In genomic region chr5:73887688-73888087, GRCh38 we compare ENCODE assay signal across 24 cellular contexts.
"Had no signal": no experiment of that assay in that cellular context is flagged by ENCODE, and none has a peak within 500 bp of the region (broad histone marks: within the 10 kb centered on the region; RNA-seq: fewer than 3 reads in every experiment).

No MANE protein-coding gene starts in this region.

- H3K27me3 ChIP-seq: esophagus squamous epithelium, left lung, neutrophil, pancreas, suprapubic skin, transverse colon, upper lobe of right lung, uterus had no signal

- H3K4me1 ChIP-seq: esophagus squamous epithelium, left lung, pancreas, suprapubic skin, transverse colon, upper lobe of right lung, uterus had no signal

- H3K9me3 ChIP-seq: esophagus squamous epithelium, left lung, neutrophil, pancreas, suprapubic skin, transverse colon, upper lobe of right lung, uterus had no signal

- DNase-seq: dermis blood vessel endothelial cell; effector memory CD4-positive, alpha-beta T cell; erythroblast; esophagus squamous epithelium; left cardiac atrium; left lung; mammary epithelial cell; natural killer cell; pancreas; retina; stimulated activated CD4-positive, alpha-beta T cell treated with anti-CD3 and anti-CD28 coated beads, Interleukin-12 subunit alpha, Interleukin-12 subunit beta, amount 100 ng/mL, for 4 hours; stimulated activated CD4-positive, alpha-beta T cell treated with anti-CD3 and anti-CD28 coated beads, Interleukin-1b, Interleukin-23, amount 100 ng/mL, for 48 hours; stimulated activated CD4-positive, alpha-beta T cell treated with anti-CD3 and anti-CD28 coated beads, Interleukin-4, amount 100 ng/mL, for 1 hour; stimulated activated CD8-positive, alpha-beta memory T cell treated with anti-CD3 and anti-CD28 coated beads, Interleukin-4, amount 100 ng/mL, for 48 hours; stimulated activated naive CD4-positive, alpha-beta T cell; stimulated activated naive CD8-positive, alpha-beta T cell treated with anti-CD3 and anti-CD28 coated beads, Interleukin-15, amount 100 ng/mL, for 72 hours; transverse colon; upper lobe of right lung; uterus had no signal

- H3K27ac ChIP-seq: coronary artery, esophagus squamous epithelium, left lung, neutrophil, pancreas, suprapubic skin, transverse colon, upper lobe of right lung, uterus had no signal

- H3K36me3 ChIP-seq: left lung, neutrophil, transverse colon, uterus had no signal

- ATAC-seq: left cardiac atrium; left lung; natural killer cell; pancreas; sciatic nerve; stimulated activated naive CD8-positive, alpha-beta T cell treated with anti-CD3 and anti-CD28 coated beads, Interleukin-15, amount 100 ng/mL, for 72 hours; upper lobe of right lung had no signal

- H3K4me3 ChIP-seq: coronary artery, esophagus squamous epithelium, left lung, pancreas, smooth muscle cell, suprapubic skin, transverse colon, upper lobe of right lung, uterus had no signal
